In the genomic region with DNA sequence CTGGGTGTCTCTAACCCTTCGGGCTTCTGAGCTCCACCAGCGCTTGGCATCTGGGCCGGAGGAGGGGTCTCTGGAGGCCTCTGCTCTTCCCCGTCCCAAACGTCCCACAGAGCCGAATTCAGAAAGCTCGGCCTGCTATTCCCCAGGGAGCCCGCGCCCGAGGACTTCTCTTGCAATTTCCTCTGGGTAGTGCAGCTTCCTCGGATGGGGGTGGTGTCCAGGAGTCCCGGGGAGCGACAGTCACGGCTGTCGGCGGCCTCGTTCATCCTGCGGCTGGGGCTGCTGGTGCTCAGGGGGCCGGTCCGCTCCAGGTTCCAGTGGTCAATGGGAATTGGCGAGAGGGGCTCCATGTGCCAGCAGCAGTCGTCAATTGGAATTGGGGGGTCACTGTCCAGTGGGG, we compare ENCODE assay signal across 17 cellular contexts. TPM values are rescaled to one million over a fixed set of nuclear protein-coding genes. Genes with fewer than 3 reads are reported as not detected.
DNase-seq lines count a peak whose midpoint lies in the region; ATAC-seq, FAIRE-seq and TF ChIP-seq lines count a peak whose summit lies in the region.
"Had no signal": no experiment of that assay in that cellular context is flagged by ENCODE, and none has a peak within 500 bp of the region (broad histone marks: within the 10 kb centered on the region; RNA-seq: fewer than 3 reads in every experiment).

No MANE protein-coding gene starts in this region.

- FAIRE-seq in K562 (lab: Jason Lieb, UNC), result no peak
- FAIRE-seq: GM12891, H54 had no signal

- DNase-seq in H7 (peak; percentile 60), K562 (ENCODE audit: extremely low read depth in 1 of 4, low spot score in 3 of 4) (no peak), right cardiac atrium (no peak), mesenchymal stem cell (no peak)
- no peak for DNase-seq in central memory CD4-positive, alpha-beta T cell
- DNase-seq in activated CD4-positive, alpha-beta T cell treated with anti-CD3 and anti-CD28 coated beads for 36 hours, result no peak
- DNase-seq: Calu3; CD4-positive, alpha-beta T cell; DMS 273 treated with DMSO at 0.1 percent for 48 hours; GM23248 had no signal

- H3K27ac ChIP-seq in BLaER1 (peak overlapping the region; percentile 72), K562 (ENCODE audit: extremely low read depth, low read depth, low read length) (no peak overlapping the region), neutrophil (no peak overlapping the region), right cardiac atrium (ENCODE audit: low read length) (no peak overlapping the region), mesenchymal stem cell (ENCODE audit: low read length, poor library complexity, severe bottlenecking) (no peak overlapping the region)
- H3K27ac ChIP-seq: 22Rv1, GM23248 had no signal

- TF ChIP-seq CTCF in K562 (IDR thresholded peaks at IDR 0.05 in 2 of 3, conservative IDR thresholded peaks at IDR 0.05 in 1 of 3; ENCODE audit: insufficient read depth in 2 of 3, low read depth in 1 of 3, low read length in 3 of 3) (no peak), neutrophil (IDR thresholded peaks at IDR 0.05) (no peak)

- no peak overlapping the region for H2AK5ac ChIP-seq in mesenchymal stem cell (ENCODE audit: low read length, severe bottlenecking)

- H3K4me1 Mint-ChIP-seq in activated CD4-positive, alpha-beta T cell treated with anti-CD3 and anti-CD28 coated beads for 36 hours, result peaks cover 6% of the 10 kb centered on the region

- peak overlapping the region; percentile 58 for H3K4me3 ChIP-seq in BLaER1
- no peak overlapping the region for H3K4me3 ChIP-seq in H7 (ENCODE audit: insufficient read depth, low read depth, low read length)
- H3K4me3 ChIP-seq in K562, result no peak overlapping the region
- H3K4me3 ChIP-seq in neutrophil (ENCODE audit: low read depth in 1 of 2, low read length in 1 of 2), result peak overlapping the region; percentile 28 to 38
- no peak overlapping the region for H3K4me3 ChIP-seq in right cardiac atrium (ENCODE audit: low read length)
- no peak overlapping the region for H3K4me3 ChIP-seq in mesenchymal stem cell (ENCODE audit: insufficient read depth in 1 of 2, low read depth in 1 of 2, low read length in 2 of 2)
- H3K4me3 ChIP-seq: GM23248 had no signal

- peaks cover 4% of the 10 kb centered on the region for H3K9me1 ChIP-seq in K562 (ENCODE audit: control insufficient read depth, insufficient read depth, low read length)

- H3K18ac ChIP-seq in mesenchymal stem cell (ENCODE audit: low read depth in 1 of 2, low read length in 2 of 2), result no peak overlapping the region

- H3K4me2 ChIP-seq in BLaER1, result peak overlapping the region; percentile 96
- peak overlapping the region; percentile 24; the same call in 1 of the 2 replicates for H3K4me2 ChIP-seq in K562 (ENCODE audit: insufficient read depth, low read length)
- no peak overlapping the region for H3K4me2 ChIP-seq in mesenchymal stem cell (ENCODE audit: low read length, poor library complexity, severe bottlenecking)

- no peak overlapping the region for H3K14ac ChIP-seq in mesenchymal stem cell (ENCODE audit: low read length in 2 of 2)

- no peaks in the 10 kb centered on the region for H3K79me2 ChIP-seq in K562 (ENCODE audit: control insufficient read depth, insufficient read depth, low read length)

- 93% methylated on average over 16 of the region's 22 CpGs for WGBS in K562 (ENCODE audit: insufficient coverage, low coverage, missing lambda C conversion rate)
- WGBS in right cardiac atrium, result 88% methylated on average over 22 of the region's 22 CpGs
- WGBS in mesenchymal stem cell, result 96% methylated on average over 22 of the region's 22 CpGs

- H3K36me3 Mint-ChIP-seq in activated CD4-positive, alpha-beta T cell treated with anti-CD3 and anti-CD28 coated beads for 36 hours (ENCODE audit: low read depth), result peaks cover 7% of the 10 kb centered on the region

- ATAC-seq in K562 (no peak), right cardiac atrium (no peak)
- no peak for ATAC-seq in activated CD4-positive, alpha-beta T cell treated with anti-CD3 and anti-CD28 coated beads for 36 hours

- no peak overlapping the region for H3K4ac ChIP-seq in mesenchymal stem cell (ENCODE audit: low read depth in 1 of 2, low read length in 2 of 2)

- H3K9me3 ChIP-seq in BLaER1 (no peaks in the 10 kb centered on the region), K562 (replicated peaks; ENCODE audit: control insufficient read depth, insufficient read depth, low read depth, low read length) (no peaks in the 10 kb centered on the region), neutrophil (no peaks in the 10 kb centered on the region), right cardiac atrium (ENCODE audit: control insufficient read depth, low read length) (no peaks in the 10 kb centered on the region), mesenchymal stem cell (ENCODE audit: control insufficient read depth, low read length) (no peaks in the 10 kb centered on the region)

- no peak overlapping the region for H3K23ac ChIP-seq in mesenchymal stem cell (ENCODE audit: low read length in 2 of 2)

- in situ Hi-C loops in K562 (cut with MboI), result no loop called here

- H3K27ac Mint-ChIP-seq in activated CD4-positive, alpha-beta T cell treated with anti-CD3 and anti-CD28 coated beads for 36 hours, result no peak overlapping the region
- H3K27ac Mint-ChIP-seq: CD4-positive, alpha-beta T cell had no signal

- H3K27me3 ChIP-seq in BLaER1 (no peaks in the 10 kb centered on the region), H7 (ENCODE audit: control insufficient read depth, insufficient read depth, low read length) (no peaks in the 10 kb centered on the region), K562 (ENCODE audit: control insufficient read depth in 2 of 2, insufficient read depth in 2 of 2, low read length in 2 of 2) (no peaks in the 10 kb centered on the region), neutrophil (peaks cover 23% of the 10 kb centered on the region), right cardiac atrium (ENCODE audit: control insufficient read depth, insufficient read depth) (no peaks in the 10 kb centered on the region), mesenchymal stem cell (ENCODE audit: control insufficient read depth in 1 of 2, insufficient read depth in 1 of 2, low read length in 2 of 2) (no peaks in the 10 kb centered on the region)

- CTCF ChIA-PET in K562 (lab: Yijun Ruan, JAX; ENCODE audit: low intra/inter-chr PET ratio), result no interaction called here
- CTCF ChIA-PET in activated CD4-positive, alpha-beta T cell treated with anti-CD3 and anti-CD28 coated beads for 36 hours (lab: Charles Lee), result no interaction called here

- H2AFZ ChIP-seq in K562 (ENCODE audit: low read depth, low read length), result no peak overlapping the region
- no peak overlapping the region for H2AFZ ChIP-seq in mesenchymal stem cell (ENCODE audit: low read depth, low read length)
- H2AFZ ChIP-seq: GM23248 had no signal

- no peak overlapping the region for H3K4me3 Mint-ChIP-seq in activated CD4-positive, alpha-beta T cell treated with anti-CD3 and anti-CD28 coated beads for 36 hours
- H3K4me3 Mint-ChIP-seq: CD4-positive, alpha-beta T cell had no signal

- no peak overlapping the region for H4K91ac ChIP-seq in mesenchymal stem cell (ENCODE audit: low read length)

- intact Hi-C loops in K562 (cut with micrococcal nuclease), result no loop called here
- intact Hi-C loops in right cardiac atrium (cut with DNase I), result no loop called here
- intact Hi-C loops in activated CD4-positive, alpha-beta T cell treated with anti-CD3 and anti-CD28 coated beads for 36 hours (cut with DNase I, micrococcal nuclease), result no loop called here

- no peaks in the 10 kb centered on the region for H3K79me1 ChIP-seq in mesenchymal stem cell (replicated peaks; ENCODE audit: low read length, poor library complexity, severe bottlenecking)

- TF ChIP-seq EP300 in K562 (IDR thresholded peaks at IDR 0.05; ENCODE audit: low read length), result no peak

- no peak overlapping the region for H2BK12ac ChIP-seq in mesenchymal stem cell (ENCODE audit: low read length in 2 of 2)

- H4K8ac ChIP-seq in mesenchymal stem cell (ENCODE audit: low read length), result no peak overlapping the region

- peak overlapping the region; percentile 70 for H3K9ac ChIP-seq in BLaER1
- H3K9ac ChIP-seq in K562 (ENCODE audit: insufficient read depth in 1 of 2, low read depth in 2 of 2, low read length in 2 of 2), result peak overlapping the region; percentile 28 to 85; a peak in 3 of 4 replicates
- H3K9ac ChIP-seq in mesenchymal stem cell (ENCODE audit: low read length), result no peak overlapping the region
- H3K9ac ChIP-seq: GM23248 had no signal

- no peaks in the 10 kb centered on the region for H3K9me3 Mint-ChIP-seq in activated CD4-positive, alpha-beta T cell treated with anti-CD3 and anti-CD28 coated beads for 36 hours (ENCODE audit: low read depth)
- H3K9me3 Mint-ChIP-seq: CD4-positive, alpha-beta T cell had no signal

- TF ChIP-seq POLR2A in K562 (conservative IDR thresholded peaks at IDR 0.05), result no peak

- H3K4me1 ChIP-seq in BLaER1 (peaks cover 69% of the 10 kb centered on the region), K562 (replicated peaks in 1 of 2; ENCODE audit: control insufficient read depth in 2 of 2, insufficient read depth in 2 of 2, low read length in 2 of 2) (peaks cover 10 to 26% of the 10 kb centered on the region in 2 experiments; a peak in 4 of 5 replicates), neutrophil (ENCODE audit: control insufficient read depth in 1 of 2, insufficient read depth in 1 of 2, low read depth in 1 of 2, low read length in 1 of 2) (peaks cover 36 to 38% of the 10 kb centered on the region in 2 experiments), right cardiac atrium (ENCODE audit: control insufficient read depth, insufficient read depth, low read length) (no peaks in the 10 kb centered on the region), mesenchymal stem cell (ENCODE audit: control insufficient read depth, insufficient read depth, low read depth, low read length) (peaks cover 1% of the 10 kb centered on the region)

- no peaks in the 10 kb centered on the region for H3K27me3 Mint-ChIP-seq in activated CD4-positive, alpha-beta T cell treated with anti-CD3 and anti-CD28 coated beads for 36 hours
- H3K27me3 Mint-ChIP-seq: CD4-positive, alpha-beta T cell had no signal

- peaks cover 33% of the 10 kb centered on the region for H3K36me3 ChIP-seq in BLaER1
- H3K36me3 ChIP-seq in H7 (replicated peaks; ENCODE audit: control insufficient read depth, insufficient read depth, low read length), result peaks cover 3% of the 10 kb centered on the region
- peaks cover 9% of the 10 kb centered on the region; the same call in 1 of the 3 replicates for H3K36me3 ChIP-seq in K562 (ENCODE audit: control insufficient read depth, insufficient read depth, low read length)
- H3K36me3 ChIP-seq in neutrophil, result peaks cover 21% of the 10 kb centered on the region
- peaks cover 29 to 58% of the 10 kb centered on the region in 2 experiments for H3K36me3 ChIP-seq in mesenchymal stem cell (ENCODE audit: control insufficient read depth in 1 of 2, insufficient read depth in 2 of 2, low read depth in 1 of 2, low read length in 2 of 2)

- H2BK5ac ChIP-seq in mesenchymal stem cell (ENCODE audit: low read depth, low read length, poor library complexity, severe bottlenecking), result no peak overlapping the region

- no peak overlapping the region for H2BK120ac ChIP-seq in mesenchymal stem cell (ENCODE audit: low read depth, low read length)

- no peak for TF ChIP-seq RAD21 in K562 (CRISPR knock-in tag; conservative IDR thresholded peaks at IDR 0.05 in 1 of 2, IDR thresholded peaks at IDR 0.05 in 1 of 2)

- POLR2A ChIA-PET in K562 (lab: Yijun Ruan, JAX), result interaction anchor here (0.7 kb wide), 1 partner anchor 10 kb away, joined by 3 read pairs; no protein-coding TSS in a partner anchor
- POLR2A ChIA-PET in activated CD4-positive, alpha-beta T cell treated with anti-CD3 and anti-CD28 coated beads for 36 hours (lab: Charles Lee), result no interaction called here

- no TSS peak for BruUV-seq in K562 (replicated peaks; lab: Mats Ljungman, UMichigan)

- no peak overlapping the region for H2BK15ac ChIP-seq in mesenchymal stem cell (ENCODE audit: low read depth, poor library complexity, severe bottlenecking)

- H4K20me1 ChIP-seq in BLaER1 (0 out of 2 replicates have a peak, but pooled peaks cover 14% of the 10 kb centered on the region), K562 (replicated peaks; ENCODE audit: control insufficient read depth, insufficient read depth, low read length) (no peaks in the 10 kb centered on the region)

RNA-seq across cellular contexts. Expression of a gene that starts 11.8 kb away (rescaled TPM):
- total RNA-seq in H7 (2014; rRNA removed; shearing (Covaris generic)), result 0.03 and 0.11 TPM in 2 replicates
- total RNA-seq in K562 (2011; cell fraction: chromatin; rRNA removed; ENCODE audit: low replicate concordance), result 0.07 TPM in 1 of 2 replicates, not detected in the other
- total RNA-seq in K562 (2011; cell fraction: nucleolus; rRNA removed), result under 0.01 TPM in 1 of 2 replicates, not detected in the other
- not detected in 2 replicates for total RNA-seq in K562 (2011; cell fraction: nucleoplasm; rRNA removed)
- total RNA-seq in K562 (2014; rRNA removed) (not detected in 2 replicates), K562 (2014; rRNA removed; fragmentation: Illumina TruSeq; extraction: Trizol) (not detected in 2 replicates), K562 (2015; rRNA removed; fragmentation: Illumina TruSeq; extraction: Trizol) (not detected in 2 replicates), K562 (2021) (0.13 and 0.22 TPM in 2 replicates), right cardiac atrium (1 to 10 TPM in 2 of 4 donors, under 1 TPM in 2; 0.85 to 1.3 (median 1.0) TPM)
- polyA plus RNA-seq in K562 (2011; rRNA removed) (0.03 TPM in 1 of 2 replicates, not detected in the other), K562 (2014; fragmentation: Illumina TruSeq; extraction: Trizol) (not detected in 2 replicates), K562 (2014; fragmentation: Nextera tagmentation; extraction: Ambion mirVana) (under 1 TPM; 0.03 to 0.04 TPM), K562 (2014; rRNA removed) (0.03 TPM in 1 of 2 replicates, not detected in the other), right cardiac atrium (0.68 TPM)
- 0.03 TPM in 1 of 2 replicates, not detected in the other for polyA plus RNA-seq in K562 (2011; cell fraction: cytosol; rRNA removed)
- polyA plus RNA-seq in K562 (2011; cell fraction: nucleus; rRNA removed), result 0.09 TPM in 1 of 2 replicates, not detected in the other
- polyA plus RNA-seq in K562 (2012), result 0.08 and 0.10 TPM in 2 replicates
- not detected in 2 replicates for polyA minus RNA-seq in K562 (2011; rRNA and poly(A)+ RNA removed)
- polyA minus RNA-seq in K562 (2011; cell fraction: cytosol; rRNA and poly(A)+ RNA removed), result not detected in 2 replicates
- polyA minus RNA-seq in K562 (2011; cell fraction: nucleus; rRNA and poly(A)+ RNA removed), result under 0.01 TPM in 2 replicates
- polyA plus RNA-seq in mesenchymal stem cell (2013, experiment 1 of 2), result 0.01 TPM
- not detected for polyA plus RNA-seq in mesenchymal stem cell (2013, experiment 2 of 2)
- total RNA-seq in activated CD4-positive, alpha-beta T cell treated with anti-CD3 and anti-CD28 coated beads for 36 hours, result 10 to 100 TPM; 14.9 to 20.5 TPM
- total RNA-seq: G401, GM23248 had no signal
- polyA plus RNA-seq: BJ had no signal

RNA-seq across cellular contexts. Expression of a gene that starts 22.4 kb away (rescaled TPM):
- total RNA-seq in H7 (2014; rRNA removed; shearing (Covaris generic)), result 8.4 and 11.3 TPM in 2 replicates
- 42.3 and 52.6 TPM in 2 replicates for total RNA-seq in K562 (2011; cell fraction: chromatin; rRNA removed; ENCODE audit: low replicate concordance)
- total RNA-seq in K562 (2011; cell fraction: nucleolus; rRNA removed), result 26.5 and 28.5 TPM in 2 replicates
- 31.7 and 33.4 TPM in 2 replicates for total RNA-seq in K562 (2011; cell fraction: nucleoplasm; rRNA removed)
- total RNA-seq in K562 (2014; rRNA removed) (3.8 and 4.1 TPM in 2 replicates), K562 (2014; rRNA removed; fragmentation: Illumina TruSeq; extraction: Trizol) (3.2 and 3.5 TPM in 2 replicates), K562 (2015; rRNA removed; fragmentation: Illumina TruSeq; extraction: Trizol) (3.7 and 4.2 TPM in 2 replicates), K562 (2021) (6.7 and 7.9 TPM in 2 replicates), right cardiac atrium (1 to 10 TPM; 1.6 to 2.7 (median 2.2) TPM)
- polyA plus RNA-seq in K562 (2011; rRNA removed) (2.7 and 3.0 TPM in 2 replicates), K562 (2014; fragmentation: Illumina TruSeq; extraction: Trizol) (4.8 and 6.1 TPM in 2 replicates), K562 (2014; fragmentation: Nextera tagmentation; extraction: Ambion mirVana) (under 1 TPM; 0.29 to 0.45 TPM), K562 (2014; rRNA removed) (4.0 and 4.3 TPM in 2 replicates), right cardiac atrium (1.9 TPM)
- 1.8 and 2.5 TPM in 2 replicates for polyA plus RNA-seq in K562 (2011; cell fraction: cytosol; rRNA removed)
- 7.4 and 14.9 TPM in 2 replicates for polyA plus RNA-seq in K562 (2011; cell fraction: nucleus; rRNA removed)
- polyA plus RNA-seq in K562 (2012), result 3.5 and 3.9 TPM in 2 replicates
- 6.1 and 6.6 TPM in 2 replicates for polyA minus RNA-seq in K562 (2011; rRNA and poly(A)+ RNA removed)
- polyA minus RNA-seq in K562 (2011; cell fraction: cytosol; rRNA and poly(A)+ RNA removed), result 3.5 and 4.3 TPM in 2 replicates
- polyA minus RNA-seq in K562 (2011; cell fraction: nucleus; rRNA and poly(A)+ RNA removed), result 5.8 and 8.0 TPM in 2 replicates
- 2.8 TPM for polyA plus RNA-seq in mesenchymal stem cell (2013, experiment 1 of 2)
- 2.5 TPM for polyA plus RNA-seq in mesenchymal stem cell (2013, experiment 2 of 2)
- total RNA-seq in activated CD4-positive, alpha-beta T cell treated with anti-CD3 and anti-CD28 coated beads for 36 hours, result 10 to 100 TPM; 10.7 to 11.7 TPM

Comparison
In these comparisons a context has a peak if more than half of its experiments do, and no peak if none do; other contexts are left out.
1. H3K4me3 ChIP-seq: peak in BLaER1 (single experiment) and neutrophil (2 of 2); none in H7 (single experiment), K562 (single experiment), right cardiac atrium (single experiment) and mesenchymal stem cell (0 of 2).
2. RNA of a gene that starts 11.8 kb away (total RNA-seq): 14.9 to 20.5 TPM in activated CD4-positive, alpha-beta T cell treated with anti-CD3 and anti-CD28 coated beads for 36 hours; 0.85 to 1.3 TPM in right cardiac atrium, 0.03 to 0.11 TPM in H7 and under 0.01 to 0.22 TPM in K562; every median in the first group is over 4 times any median in the second.